In genomic region chr6:69791065-69791471, GRCh38 we compare ENCODE assay signal across 1 cellular context.
TF ChIP-seq lines count a peak whose summit lies in the region.

No MANE protein-coding gene starts in this region.

TF ChIP-seq in GM12878, 131 proteins besides CTCF, POLR2A, EP300 and RAD21 (continued from another document):
- no peak for TF ChIP-seq IRF5 (IDR thresholded peaks at IDR 0.05; ENCODE audit: borderline replicate concordance)
- TF ChIP-seq ZNF207 (IDR thresholded peaks at IDR 0.05; ENCODE audit: borderline replicate concordance), result no peak
- no peak for TF ChIP-seq STAT3 (IDR thresholded peaks at IDR 0.05; ENCODE audit: low read depth, low read length)
- no peak for TF ChIP-seq RUNX3 (IDR thresholded peaks at IDR 0.05; ENCODE audit: low read length)
- no peak for TF ChIP-seq BACH1 (IDR thresholded peaks at IDR 0.05; ENCODE audit: borderline replicate concordance)
- no peak for TF ChIP-seq SIX5 (IDR thresholded peaks at IDR 0.05; ENCODE audit: low read depth, low read length, severe bottlenecking)
- no peak for TF ChIP-seq NR2F1 (conservative IDR thresholded peaks at IDR 0.05)
- no peak for TF ChIP-seq KAT2A (conservative IDR thresholded peaks at IDR 0.05; ENCODE audit: control insufficient read depth, low read depth, low read length)
- no peak for TF ChIP-seq TCF3 (IDR thresholded peaks at IDR 0.05; ENCODE audit: borderline replicate concordance, insufficient read depth, low read depth, low read length)
TF ChIP-seq in GM12878: peak in this region for 0.
